Comparison of ENCODE assay signal across 17 cellular contexts in genomic region chr1:180198611-180199010, GRCh38. TPM values are rescaled to one million over a fixed set of nuclear protein-coding genes. Genes with fewer than 3 reads are reported as not detected.
A peak's percentile ranks its signal among the peaks of the same experiment; 100 is the strongest.
DNase-seq lines count a peak whose midpoint lies in the region; ATAC-seq, FAIRE-seq and TF ChIP-seq lines count a peak whose summit lies in the region.
"Had no signal": no experiment of that assay in that cellular context is flagged by ENCODE, and none has a peak within 500 bp of the region (broad histone marks: within the 10 kb centered on the region; RNA-seq: fewer than 3 reads in every experiment).

No MANE protein-coding gene starts in this region.

- no peak overlapping the region for H2BK120ac ChIP-seq in neuronal stem cell (ENCODE audit: low read depth, low read length)

- H3K27ac ChIP-seq in HepG2 (ENCODE audit: extremely low read length, insufficient read depth, low read length) = no peak overlapping the region
- H3K27ac ChIP-seq in right lobe of liver = no peak overlapping the region
- H3K27ac ChIP-seq in WERI-Rb-1 = peak overlapping the region; percentile 32
- H3K27ac ChIP-seq in neuronal stem cell (replicated peaks; ENCODE audit: low read length) = no peak overlapping the region
- H3K27ac ChIP-seq: 22Rv1, A549 had no signal

- 60% methylated on average over 2 of the region's 5 CpGs for WGBS in HepG2 (ENCODE audit: low lambda C conversion rate)
- no CpG with 5 or more reads among the region's 5 CpGs for WGBS in right lobe of liver (ENCODE audit: insufficient coverage, low coverage, low lambda C conversion rate, missing lambda C conversion rate)
- WGBS in neuronal stem cell (ENCODE audit: extremely low coverage in 2 of 2, insufficient read length in 2 of 2, insufficient replicate concordance in 1 of 2), 2 donors = no CpG with 5 or more reads among the region's 5 CpGs

- POLR2A ChIA-PET in HepG2 (lab: Yijun Ruan, JAX) = no interaction called here

- H2AFZ ChIP-seq in HepG2 (ENCODE audit: low read length) = no peak overlapping the region
- no peak overlapping the region for H2AFZ ChIP-seq in neuronal stem cell (ENCODE audit: low read length)

- CTCF ChIA-PET in HepG2 (lab: Yijun Ruan, JAX; ENCODE audit: low intra/inter-chr PET ratio, low total read pairs) = no interaction called here

- TF ChIP-seq EP300 in HepG2 (IDR thresholded peaks at IDR 0.05; ENCODE audit: low read depth in 2 of 2, low read length in 2 of 2) = no peak
- no peak for TF ChIP-seq EP300 in HepG2 (CRISPR knock-in tag; IDR thresholded peaks at IDR 0.05; ENCODE audit: borderline replicate concordance)

- DNase-seq in HepG2 (ENCODE audit: low spot score) = no peak
- DNase-seq in right lobe of liver = no peak
- no peak for DNase-seq in WERI-Rb-1
- DNase-seq in neuronal stem cell (ENCODE audit: low spot score) = no peak
- DNase-seq: AML-193; Calu3; CD8-positive, alpha-beta T cell; DMS79 treated with DMSO at 0.1 percent for 48 hours; GOT3 had no signal

- H2BK12ac ChIP-seq in neuronal stem cell (ENCODE audit: low read length) = no peak overlapping the region

- H3K36me3 ChIP-seq in HepG2 (replicated peaks in 1 of 2; ENCODE audit: control insufficient read depth in 1 of 2, insufficient read depth in 2 of 2, low read length in 2 of 2) = no peaks in the 10 kb centered on the region
- H3K36me3 ChIP-seq in right lobe of liver = no peaks in the 10 kb centered on the region
- no peaks in the 10 kb centered on the region; the same call in 1 of the 2 replicates for H3K36me3 ChIP-seq in WERI-Rb-1
- H3K36me3 ChIP-seq in neuronal stem cell (replicated peaks in 1 of 2; ENCODE audit: control insufficient read depth in 2 of 2, insufficient read depth in 2 of 2, low read length in 2 of 2) = peaks cover 7 to 9% of the 10 kb centered on the region in 2 donors

- H3K9me3 ChIP-seq in HepG2 (ENCODE audit: low read length) (no peaks in the 10 kb centered on the region), right lobe of liver (no peaks in the 10 kb centered on the region), WERI-Rb-1 (ENCODE audit: severe bottlenecking) (no peaks in the 10 kb centered on the region), neuronal stem cell (replicated peaks in 1 of 2; ENCODE audit: control insufficient read depth in 2 of 2, insufficient read depth in 1 of 2, low read depth in 1 of 2, low read length in 2 of 2) (no peaks in the 10 kb centered on the region)
- H3K9me3 ChIP-seq: A549 had no signal

- H3K27me3 ChIP-seq in HepG2 (ENCODE audit: control insufficient read depth in 1 of 2, insufficient read depth in 2 of 2, low read length in 2 of 2) (peaks cover 0 to 5% of the 10 kb centered on the region in 2 experiments; a peak in 2 of 5 replicates), right lobe of liver (no peaks in the 10 kb centered on the region), WERI-Rb-1 (ENCODE audit: insufficient read depth, low read depth, severe bottlenecking) (no peaks in the 10 kb centered on the region), neuronal stem cell (ENCODE audit: control insufficient read depth in 3 of 3, insufficient read depth in 3 of 3, low read depth in 1 of 3, low read length in 3 of 3) (no peaks in the 10 kb centered on the region)

- H2BK5ac ChIP-seq in neuronal stem cell (ENCODE audit: low read length) = no peak overlapping the region

- no peak overlapping the region for H3K4me2 ChIP-seq in HepG2 (ENCODE audit: low read depth, low read length)
- no peak overlapping the region for H3K4me2 ChIP-seq in neuronal stem cell (ENCODE audit: insufficient read depth, low read length, poor library complexity, severe bottlenecking)
- H3K4me2 ChIP-seq: A549 had no signal

- no peak overlapping the region for H4K91ac ChIP-seq in neuronal stem cell (ENCODE audit: low read depth, low read length, poor library complexity)

- H3K4me3 ChIP-seq in HepG2 (replicated peaks in 1 of 3; ENCODE audit: insufficient read depth in 1 of 3, low read depth in 2 of 3, low read length in 3 of 3) = no peak overlapping the region
- H3K4me3 ChIP-seq in right lobe of liver = no peak overlapping the region
- H3K4me3 ChIP-seq in WERI-Rb-1 (ENCODE audit: low read depth, low read length) = peak overlapping the region; percentile 21
- H3K4me3 ChIP-seq in neuronal stem cell (ENCODE audit: low read length in 2 of 2) = no peak overlapping the region
- H3K4me3 ChIP-seq: A549 had no signal

- peaks cover 4% of the 10 kb centered on the region; the same call in 1 of the 2 replicates for H3K4me1 ChIP-seq in HepG2 (ENCODE audit: insufficient read depth, low read length)
- H3K4me1 ChIP-seq in right lobe of liver = no peaks in the 10 kb centered on the region
- H3K4me1 ChIP-seq in neuronal stem cell (ENCODE audit: control insufficient read depth in 2 of 2, insufficient read depth in 1 of 2, low read depth in 1 of 2, low read length in 2 of 2) = peaks cover 0 to 12% of the 10 kb centered on the region in 2 donors
- H3K4me1 ChIP-seq: A549 had no signal

- no peak overlapping the region for H3K4ac ChIP-seq in neuronal stem cell (ENCODE audit: low read length)

- no peak overlapping the region for H3K14ac ChIP-seq in neuronal stem cell (ENCODE audit: low read length)

- no peaks in the 10 kb centered on the region for H4K20me1 ChIP-seq in HepG2 (ENCODE audit: insufficient read depth, low read length)

- peak overlapping the region; percentile 9 for H2BK15ac ChIP-seq in neuronal stem cell (ENCODE audit: low read length)

- H3K79me1 ChIP-seq in neuronal stem cell (ENCODE audit: low read depth, low read length) = no peaks in the 10 kb centered on the region

- no peaks in the 10 kb centered on the region for H3K79me2 ChIP-seq in HepG2 (ENCODE audit: insufficient read depth, low read length)

- in situ Hi-C loops in HepG2 (cut with HindIII; ENCODE audit: extremely low pct_ligation_motif_present, low pct_unique_long_range_greater_than_20kb) = no loop called here

- ATAC-seq in HepG2 = no peak
- ATAC-seq in right lobe of liver = no peak
- no peak for ATAC-seq in HG02623 (IDR thresholded peaks at IDR 0.05; ENCODE audit: unreplicated experiment)
- no peak for ATAC-seq in GM21619 (IDR thresholded peaks at IDR 0.05; ENCODE audit: unreplicated experiment)
- ATAC-seq in GM21390 (IDR thresholded peaks at IDR 0.05; ENCODE audit: unreplicated experiment) = no peak
- ATAC-seq: A549; CD8-positive, alpha-beta T cell; HCT116 had no signal

- H3K18ac ChIP-seq in neuronal stem cell (ENCODE audit: low read length) = peak overlapping the region; percentile 65

- TF ChIP-seq CTCF in HepG2 (CRISPR knock-in tag; IDR thresholded peaks at IDR 0.05) = no peak
- no peak for TF ChIP-seq CTCF in right lobe of liver (IDR thresholded peaks at IDR 0.05)
- no peak for TF ChIP-seq CTCF in WERI-Rb-1 (IDR thresholded peaks at IDR 0.05; ENCODE audit: low read depth, low read length)

- no peak for FAIRE-seq in HepG2 (lab: Jason Lieb, UNC)
- FAIRE-seq: A549, GM12891 had no signal

- TF ChIP-seq POLR2A in HepG2 (IDR thresholded peaks at IDR 0.05; ENCODE audit: insufficient read depth in 1 of 2, low read depth in 2 of 2, low read length in 2 of 2) (no peak), right lobe of liver (IDR thresholded peaks at IDR 0.05) (no peak)

- peak overlapping the region; percentile 36 for H3K23ac ChIP-seq in neuronal stem cell (ENCODE audit: low read depth, low read length, poor library complexity)

- no peak overlapping the region for H3K9ac ChIP-seq in HepG2 (ENCODE audit: insufficient read depth, low read depth, low read length)
- peak overlapping the region; percentile 50 for H3K9ac ChIP-seq in neuronal stem cell (ENCODE audit: low read depth, low read length, poor library complexity)

- no peak for TF ChIP-seq RAD21 in HepG2 (CRISPR knock-in tag; IDR thresholded peaks at IDR 0.05)

- intact Hi-C loops in HepG2 (cut with micrococcal nuclease; ENCODE audit: unreplicated experiment) (no loop called here), right lobe of liver (cut with DNase I) (no loop called here)

- peak overlapping the region; percentile 14 for H2AK5ac ChIP-seq in neuronal stem cell (ENCODE audit: low read depth, low read length)

- no TSS peak for BruUV-seq in HepG2 (replicated peaks; lab: Mats Ljungman, UMichigan)

- no peak overlapping the region for H4K8ac ChIP-seq in neuronal stem cell (ENCODE audit: low read depth, low read length)

RNA-seq across cellular contexts. Expression of gene LHX4, which starts 31.5 kb away (rescaled TPM):
- total RNA-seq in HepG2 (2016; rRNA removed; fragmentation: Illumina TruSeq; extraction: Trizol) = 0.03 and 0.07 TPM in 2 replicates
- not detected in 2 replicates for total RNA-seq in HepG2 (2016; cell fraction: cytosol; rRNA removed; fragmentation: Illumina TruSeq; extraction: Trizol; ENCODE audit: low read depth)
- total RNA-seq in HepG2 (2016; cell fraction: insoluble cytoplasmic fraction; rRNA removed; fragmentation: Illumina TruSeq; extraction: Trizol) = 0.03 and 0.13 TPM in 2 replicates
- 0.03 TPM in 1 of 2 replicates, not detected in the other for total RNA-seq in HepG2 (2016; cell fraction: membrane; rRNA removed; fragmentation: Illumina TruSeq; extraction: Trizol)
- not detected in 2 replicates for total RNA-seq in HepG2 (2016; cell fraction: nucleus; rRNA removed; fragmentation: Illumina TruSeq; extraction: Trizol)
- polyA plus RNA-seq in HepG2 (2011; rRNA removed) = 0.03 and 0.05 TPM in 2 replicates
- polyA plus RNA-seq in HepG2 (2011; cell fraction: cytosol; rRNA removed) = 0.03 and 0.05 TPM in 2 replicates
- 0.02 and 0.03 TPM in 2 replicates for polyA plus RNA-seq in HepG2 (2011; cell fraction: nucleus; rRNA removed)
- polyA plus RNA-seq in HepG2 (2012) = 0.47 and 0.60 TPM in 2 replicates
- polyA plus RNA-seq in HepG2 (2016; cell fraction: cytosol; fragmentation: Illumina TruSeq; extraction: Trizol; ENCODE audit: low read depth) = not detected in 2 replicates
- 0.17 TPM in 1 of 2 replicates, not detected in the other for polyA plus RNA-seq in HepG2 (2016; cell fraction: insoluble cytoplasmic fraction; fragmentation: Illumina TruSeq; extraction: Trizol; ENCODE audit: low read depth)
- 0.03 and 0.22 TPM in 2 replicates for polyA plus RNA-seq in HepG2 (2016; cell fraction: membrane; fragmentation: Illumina TruSeq; extraction: Trizol; ENCODE audit: low read depth)
- polyA plus RNA-seq in HepG2 (2016; cell fraction: nucleus; fragmentation: Illumina TruSeq; extraction: Trizol; ENCODE audit: insufficient read depth, low read depth) = 0.07 and 0.09 TPM in 2 replicates
- polyA minus RNA-seq in HepG2 (2011; rRNA and poly(A)+ RNA removed; ENCODE audit: low replicate concordance) = 0.96 and 2.5 TPM in 2 replicates
- not detected in 2 replicates for polyA minus RNA-seq in HepG2 (2011; cell fraction: cytosol; rRNA and poly(A)+ RNA removed)
- 0.12 TPM in 1 of 2 replicates, not detected in the other for polyA minus RNA-seq in HepG2 (2011; cell fraction: nucleus; rRNA and poly(A)+ RNA removed)
- not detected for total RNA-seq in right lobe of liver
- polyA plus RNA-seq in neuronal stem cell (2013, experiment 1 of 2) = 0.06 TPM
- 0.08 TPM for polyA plus RNA-seq in neuronal stem cell (2013, experiment 2 of 2)
- total RNA-seq: G401 had no signal

RNA-seq across cellular contexts. Expression of gene QSOX1, which starts 43.9 kb away (rescaled TPM):
- total RNA-seq in HepG2 (2016; rRNA removed; fragmentation: Illumina TruSeq; extraction: Trizol) (2.6 and 6.8 TPM in 2 replicates), right lobe of liver (10 to 100 TPM; 25.0 to 68.4 (median 38.6) TPM)
- total RNA-seq in HepG2 (2016; cell fraction: cytosol; rRNA removed; fragmentation: Illumina TruSeq; extraction: Trizol; ENCODE audit: low read depth) = 0.18 and 0.20 TPM in 2 replicates
- total RNA-seq in HepG2 (2016; cell fraction: insoluble cytoplasmic fraction; rRNA removed; fragmentation: Illumina TruSeq; extraction: Trizol) = 2.0 and 6.7 TPM in 2 replicates
- total RNA-seq in HepG2 (2016; cell fraction: membrane; rRNA removed; fragmentation: Illumina TruSeq; extraction: Trizol) = 1.3 and 1.4 TPM in 2 replicates
- 7.0 and 10.0 TPM in 2 replicates for total RNA-seq in HepG2 (2016; cell fraction: nucleus; rRNA removed; fragmentation: Illumina TruSeq; extraction: Trizol)
- polyA plus RNA-seq in HepG2 (2011; rRNA removed) = 40.2 and 70.2 TPM in 2 replicates
- 44.6 and 54.0 TPM in 2 replicates for polyA plus RNA-seq in HepG2 (2011; cell fraction: cytosol; rRNA removed)
- 71.3 and 95.1 TPM in 2 replicates for polyA plus RNA-seq in HepG2 (2011; cell fraction: nucleus; rRNA removed)
- 58.7 and 90.3 TPM in 2 replicates for polyA plus RNA-seq in HepG2 (2012)
- 0.42 and 0.75 TPM in 2 replicates for polyA plus RNA-seq in HepG2 (2016; cell fraction: cytosol; fragmentation: Illumina TruSeq; extraction: Trizol; ENCODE audit: low read depth)
- 2.1 and 3.2 TPM in 2 replicates for polyA plus RNA-seq in HepG2 (2016; cell fraction: insoluble cytoplasmic fraction; fragmentation: Illumina TruSeq; extraction: Trizol; ENCODE audit: low read depth)
- 0.87 and 1.2 TPM in 2 replicates for polyA plus RNA-seq in HepG2 (2016; cell fraction: membrane; fragmentation: Illumina TruSeq; extraction: Trizol; ENCODE audit: low read depth)
- 16.2 and 17.3 TPM in 2 replicates for polyA plus RNA-seq in HepG2 (2016; cell fraction: nucleus; fragmentation: Illumina TruSeq; extraction: Trizol; ENCODE audit: insufficient read depth, low read depth)
- 13.5 and 31.5 TPM in 2 replicates for polyA minus RNA-seq in HepG2 (2011; rRNA and poly(A)+ RNA removed; ENCODE audit: low replicate concordance)
- 14.6 and 31.0 TPM in 2 replicates for polyA minus RNA-seq in HepG2 (2011; cell fraction: cytosol; rRNA and poly(A)+ RNA removed)
- 11.6 and 13.1 TPM in 2 replicates for polyA minus RNA-seq in HepG2 (2011; cell fraction: nucleus; rRNA and poly(A)+ RNA removed)
- 31.6 TPM for polyA plus RNA-seq in neuronal stem cell (2013, experiment 1 of 2)
- 30.8 TPM for polyA plus RNA-seq in neuronal stem cell (2013, experiment 2 of 2)
